ENCODE assay signal across 8 cellular contexts in genomic region chr12:9760699-9761406, GRCh38. TPM values are rescaled to one million over a fixed set of nuclear protein-coding genes. Genes with fewer than 3 reads are reported as not detected.
A peak's percentile ranks its signal among the peaks of the same experiment; 100 is the strongest.
DNase-seq lines count a peak whose midpoint lies in the region; ATAC-seq and TF ChIP-seq lines count a peak whose summit lies in the region.

Gene CD69, minus strand, starts transcription at chr12:9760901. Its CDS starts 81 bp downstream, at chr12:9760820.

- WGBS in ovary, 3 donors: 63 to 77% (median 68%) methylated on average over 6 of the region's 6 CpGs
- WGBS in sigmoid colon, 2 donors: 36 to 65% methylated on average over 6 of the region's 6 CpGs

- peak within 1 kb of the TSS; percentile 5 to 39 (median 20) for H3K4me3 ChIP-seq in skin epidermis
- no peak within 1 kb of the TSS for H3K4me3 ChIP-seq in ovary
- H3K4me3 ChIP-seq in sigmoid colon: peak within 1 kb of the TSS in 1 of 4 donors; percentile 5

- peaks cover 33% of the 10 kb centered on the region for H3K36me3 Mint-ChIP-seq in T-helper 1 cell treated with Interleukin-12 subunit alpha and Interleukin-12 subunit beta and Interleukin-4 antibody, amounts not matched to agents 30 μg/mL and 1 μg/mL, for 36 hours (ENCODE audit: low read depth)

- TF ChIP-seq CTCF in GM13977 (IDR thresholded peaks at IDR 0.05; ENCODE audit: extremely low read depth, insufficient read depth, missing control alignments) (no peak), ovary (IDR thresholded peaks at IDR 0.05) (no peak), sigmoid colon (IDR thresholded peaks at IDR 0.05) (no peak)

- no peaks in the 10 kb centered on the region for H3K27me3 Mint-ChIP-seq in T-helper 1 cell treated with Interleukin-12 subunit alpha and Interleukin-12 subunit beta and Interleukin-4 antibody, amounts not matched to agents 30 μg/mL and 1 μg/mL, for 36 hours (ENCODE audit: low read depth)

- peaks cover 4% of the 10 kb centered on the region for H3K9me3 Mint-ChIP-seq in T-helper 1 cell treated with Interleukin-12 subunit alpha and Interleukin-12 subunit beta and Interleukin-4 antibody, amounts not matched to agents 30 μg/mL and 1 μg/mL, for 36 hours

- H3K36me3 ChIP-seq in ovary (no peaks in the 10 kb centered on the region), sigmoid colon (no peaks in the 10 kb centered on the region)

- H3K4me3 Mint-ChIP-seq in T-helper 1 cell treated with Interleukin-12 subunit alpha and Interleukin-12 subunit beta and Interleukin-4 antibody, amounts not matched to agents 30 μg/mL and 1 μg/mL, for 36 hours: peak within 1 kb of the TSS; percentile 97

- peak within 1 kb of the TSS; percentile 95 for H3K27ac Mint-ChIP-seq in T-helper 1 cell treated with Interleukin-12 subunit alpha and Interleukin-12 subunit beta and Interleukin-4 antibody, amounts not matched to agents 30 μg/mL and 1 μg/mL, for 36 hours

- no peaks in the 10 kb centered on the region for H3K27me3 ChIP-seq in ovary
- H3K27me3 ChIP-seq in sigmoid colon: no peaks in the 10 kb centered on the region

- H3K9me3 ChIP-seq in ovary (no peaks in the 10 kb centered on the region), sigmoid colon (no peaks in the 10 kb centered on the region)

- no peaks in the 10 kb centered on the region for H3K4me1 ChIP-seq in ovary (ENCODE audit: insufficient read depth)
- H3K4me1 ChIP-seq in sigmoid colon: no peaks in the 10 kb centered on the region

- intact Hi-C loops in ovary (cut with DNase I): no loop called here
- intact Hi-C loops in sigmoid colon (cut with DNase I): no loop called here

- peak; percentile 47 for ATAC-seq in HG02870 (IDR thresholded peaks at IDR 0.05; ENCODE audit: unreplicated experiment)

- DNase-seq in GM13977 (ENCODE audit: low spot score) (peak; percentile 29), ovary (no peak), NCI-H524 (lab: John Stamatoyannopoulos, UW) (no peak), sigmoid colon (no peak)
- DNase-seq in activated naive CD8-positive, alpha-beta T cell treated with anti-CD3 and anti-CD28 coated beads, Interleukin-2, amount 50 U/mL, for 16 hours (ENCODE audit: low read depth, low spot score): peak; percentile 69

- H3K4me1 Mint-ChIP-seq in T-helper 1 cell treated with Interleukin-12 subunit alpha and Interleukin-12 subunit beta and Interleukin-4 antibody, amounts not matched to agents 30 μg/mL and 1 μg/mL, for 36 hours (ENCODE audit: low read depth): peaks cover 54% of the 10 kb centered on the region

- no peak for TF ChIP-seq EP300 in ovary (IDR thresholded peaks at IDR 0.05)
- no peak for TF ChIP-seq EP300 in sigmoid colon (IDR thresholded peaks at IDR 0.05)

- H3K27ac ChIP-seq in skin epidermis (peak within 1 kb of the TSS in 17 of 21 experiments; percentile 5 to 84 (median 40)), ovary (no peak within 1 kb of the TSS), sigmoid colon (peak within 1 kb of the TSS in 1 of 4 donors; percentile 16)

- in situ Hi-C loops in GM13977 (cut with MboI; ENCODE audit: low pct_unique_long_range_greater_than_20kb, low sequenced_read_pairs, unreplicated experiment): no loop called here

- TF ChIP-seq POLR2A in ovary (IDR thresholded peaks at IDR 0.05): no peak
- peak in 1 of 2 donors; percentile 13 for TF ChIP-seq POLR2A in sigmoid colon (IDR thresholded peaks at IDR 0.05)

RNA-seq across cellular contexts. Expression of gene CD69, which starts in this region (rescaled TPM):
- total RNA-seq in ovary (1 to 10 TPM in 6 of 7 donors, under 1 TPM in 1; 0.63 to 7.8 (median 2.3) TPM), sigmoid colon (1 to 10 TPM; 2.7 to 7.8 (median 3.6) TPM)
- polyA plus RNA-seq in ovary (1 to 10 TPM; 2.1 to 6.6 TPM), sigmoid colon (10 to 100 TPM in 1 of 3 donors, 1 to 10 TPM in 2; 2.3 to 31.4 (median 3.0) TPM)

Comparison
In these comparisons a context has a peak if more than half of its experiments do, and no peak if none do; other contexts are left out.
1. DNase-seq: peak in GM13977 (single experiment) and activated naive CD8-positive, alpha-beta T cell treated with anti-CD3 and anti-CD28 coated beads, Interleukin-2, amount 50 U/mL, for 16 hours (single experiment); none in ovary (0 of 5), NCI-H524 (0 of 2) and sigmoid colon (single experiment).
2. H3K27ac ChIP-seq: peak in skin epidermis (17 of 21); none in ovary (0 of 2).